In genomic region chr6:150142657-150143501, GRCh38 we compare ENCODE assay signal across 8 cellular contexts. TPM values are rescaled to one million over a fixed set of nuclear protein-coding genes. Genes with fewer than 3 reads are reported as not detected.
DNase-seq lines count a peak whose midpoint lies in the region; ATAC-seq and TF ChIP-seq lines count a peak whose summit lies in the region.

Gene PPP1R14C, plus strand, starts transcription at chr6:150143044. Its CDS starts 149 bp downstream, at chr6:150143193.

- H3K27me3 ChIP-seq in IMR-90 (ENCODE audit: control insufficient read depth, insufficient read depth, low read length) (peaks cover 48% of the 10 kb centered on the region), WERI-Rb-1 (ENCODE audit: insufficient read depth, low read depth, severe bottlenecking) (peaks cover 59% of the 10 kb centered on the region), esophagus muscularis mucosa (peaks cover 0 to 81% (median 26%) of the 10 kb centered on the region in 4 donors)

- H4K8ac ChIP-seq in IMR-90 (ENCODE audit: low read depth in 2 of 2, low read length in 2 of 2), result no peak within 1 kb of the TSS

- no peak within 1 kb of the TSS for H2BK20ac ChIP-seq in IMR-90 (ENCODE audit: low read depth, low read length)

- H3K9ac ChIP-seq in IMR-90 (ENCODE audit: low read depth, low read length), result no peak within 1 kb of the TSS

- H3K4me1 Mint-ChIP-seq in CD14-positive monocyte (peaks cover 43% of the 10 kb centered on the region), natural killer cell (peaks cover 0 to 1% of the 10 kb centered on the region in 2 donors)

- intact Hi-C loops in CD14-positive monocyte (cut with micrococcal nuclease) (no loop called here), IMR-90 (cut with micrococcal nuclease) (no loop called here), esophagus muscularis mucosa (cut with DNase I) (no loop called here), natural killer cell (cut with micrococcal nuclease) (no loop called here)

- no TSS peak for BruUV-seq in IMR-90 (replicated peaks; lab: Mats Ljungman, UMichigan)

- 1% methylated on average over 39 of the region's 103 CpGs; no CpG with 5 or more reads in 1 of the 2 experiments for WGBS in IMR-90 (ENCODE audit: extremely low coverage in 2 of 2, insufficient read length in 1 of 2), 2 experiments
- WGBS in esophagus muscularis mucosa, result 1% methylated on average over 23 of the region's 103 CpGs
- WGBS in urinary bladder, result under 1% methylated on average over 103 of the region's 103 CpGs

- no peaks in the 10 kb centered on the region for H3K36me3 ChIP-seq in IMR-90 (ENCODE audit: control insufficient read depth, insufficient read depth, low read length)
- no peaks in the 10 kb centered on the region for H3K36me3 ChIP-seq in WERI-Rb-1
- H3K36me3 ChIP-seq in esophagus muscularis mucosa, result no peaks in the 10 kb centered on the region
- H3K36me3 ChIP-seq in urinary bladder (ENCODE audit: insufficient read depth), result no peaks in the 10 kb centered on the region

- peaks cover 40 to 66% (median 49%) of the 10 kb centered on the region in 3 donors for H3K27me3 Mint-ChIP-seq in CD14-positive monocyte (ENCODE audit: low read depth in 3 of 3)
- peaks cover 60 to 85% of the 10 kb centered on the region in 2 donors for H3K27me3 Mint-ChIP-seq in natural killer cell (ENCODE audit: low read depth in 2 of 2)

- no peaks in the 10 kb centered on the region; the same call in 1 of the 2 replicates for H3K9me3 ChIP-seq in IMR-90 (ENCODE audit: control insufficient read depth, insufficient read depth, low read length)
- no peaks in the 10 kb centered on the region for H3K9me3 ChIP-seq in WERI-Rb-1 (ENCODE audit: severe bottlenecking)
- no peaks in the 10 kb centered on the region for H3K9me3 ChIP-seq in esophagus muscularis mucosa

- ATAC-seq in IMR-90 (ENCODE audit: low read depth) (peak; percentile 78), natural killer cell (peak in 2 of 3 donors; percentile 29 to 79), GM19395 (IDR thresholded peaks at IDR 0.05; ENCODE audit: unreplicated experiment) (no peak)

- H2BK5ac ChIP-seq in IMR-90 (ENCODE audit: low read depth, low read length, poor library complexity, severe bottlenecking), result no peak within 1 kb of the TSS

- peak within 1 kb of the TSS; percentile 74 to 89 for H3K4me3 Mint-ChIP-seq in CD14-positive monocyte
- H3K4me3 Mint-ChIP-seq in natural killer cell, result peak within 1 kb of the TSS; percentile 62

- H3K56ac ChIP-seq in IMR-90 (ENCODE audit: extremely low read depth, insufficient read depth, low read length), result no peak within 1 kb of the TSS; the same call in 1 of the 2 replicates

- TF ChIP-seq RAD21 in IMR-90 (IDR thresholded peaks at IDR 0.05; ENCODE audit: low read length), result no peak

- H4K91ac ChIP-seq in IMR-90 (ENCODE audit: insufficient read depth, low read depth, low read length), result no peak within 1 kb of the TSS

- no peak within 1 kb of the TSS for H3K4ac ChIP-seq in IMR-90 (ENCODE audit: low read depth, low read length)

- peak within 1 kb of the TSS; percentile 61 for H2AFZ ChIP-seq in IMR-90 (replicated peaks; ENCODE audit: low read length, poor library complexity)

- H3K4me1 ChIP-seq in IMR-90 (ENCODE audit: control insufficient read depth, insufficient read depth, low read length) (no peaks in the 10 kb centered on the region; the same call in 1 of the 2 replicates), esophagus muscularis mucosa (peaks cover 10 to 23% (median 21%) of the 10 kb centered on the region in 4 donors), urinary bladder (ENCODE audit: insufficient read depth) (peaks cover 6% of the 10 kb centered on the region)

- no peaks in the 10 kb centered on the region for H3K79me1 ChIP-seq in IMR-90 (ENCODE audit: low read depth in 1 of 2, low read length in 2 of 2)

- H4K5ac ChIP-seq in IMR-90 (ENCODE audit: low read depth, low read length), result no peak within 1 kb of the TSS

- no peak within 1 kb of the TSS for H2BK120ac ChIP-seq in IMR-90 (ENCODE audit: low read depth, low read length)

- TF ChIP-seq POLR2A in IMR-90 (IDR thresholded peaks at IDR 0.05; ENCODE audit: low read depth, low read length) (no peak), esophagus muscularis mucosa (IDR thresholded peaks at IDR 0.05; ENCODE audit: low read depth) (no peak)

- H3K4me3 ChIP-seq in IMR-90 (ENCODE audit: insufficient read depth, low read depth, low read length) (no peak within 1 kb of the TSS; the same call in 1 of the 2 replicates), WERI-Rb-1 (ENCODE audit: low read depth, low read length) (peak within 1 kb of the TSS; percentile 28), esophagus muscularis mucosa (peak within 1 kb of the TSS; percentile 48 to 58 (median 50)), urinary bladder (ENCODE audit: low read depth, low read length) (peak within 1 kb of the TSS; percentile 54)

- H3K9me1 ChIP-seq in IMR-90 (ENCODE audit: insufficient read depth, low read length), result no peaks in the 10 kb centered on the region

- TF ChIP-seq EP300 in esophagus muscularis mucosa (IDR thresholded peaks at IDR 0.05), result no peak

- H3K27ac ChIP-seq in IMR-90 (ENCODE audit: insufficient read depth, low read length) (no peak within 1 kb of the TSS), WERI-Rb-1 (no peak within 1 kb of the TSS), esophagus muscularis mucosa (replicated peaks in 1 of 4) (no peak within 1 kb of the TSS), urinary bladder (ENCODE audit: low read depth) (no peak within 1 kb of the TSS)

- in situ Hi-C loops in IMR-90 (cut with MboI; ENCODE audit: low sequenced_read_pairs), result no loop called here

- no peaks in the 10 kb centered on the region for H4K20me1 ChIP-seq in IMR-90 (ENCODE audit: insufficient read depth, low read length)

- CTCF ChIA-PET in IMR-90 (lab: Yijun Ruan, JAX), result no interaction called here

- POLR2A ChIA-PET in IMR-90 (lab: Charles Lee; ENCODE audit: unreplicated experiment), result no interaction called here

- H3K4me2 ChIP-seq in IMR-90 (ENCODE audit: low read depth, low read length), result peak within 1 kb of the TSS; percentile 22; the same call in 1 of the 2 replicates

- H3K27ac Mint-ChIP-seq in CD14-positive monocyte (peak within 1 kb of the TSS in 1 of 7 donors; percentile 21), natural killer cell (no peak within 1 kb of the TSS)

- H2AK9ac ChIP-seq in IMR-90 (replicated peaks; ENCODE audit: low read depth, low read length, poor library complexity), result no peak within 1 kb of the TSS

- H3K9me3 Mint-ChIP-seq in CD14-positive monocyte (peaks cover 7 to 19% (median 17%) of the 10 kb centered on the region in 7 donors), natural killer cell (no peaks in the 10 kb centered on the region)

- H3K14ac ChIP-seq in IMR-90 (replicated peaks; ENCODE audit: low read depth, low read length), result no peak within 1 kb of the TSS

- H3K36me3 Mint-ChIP-seq in CD14-positive monocyte, result peaks cover 0 to 6% of the 10 kb centered on the region in 2 donors
- H3K36me3 Mint-ChIP-seq in natural killer cell, result no peaks in the 10 kb centered on the region

- no peak within 1 kb of the TSS for H2AK5ac ChIP-seq in IMR-90 (ENCODE audit: low read depth, low read length)

- no peak for TF ChIP-seq CTCF in CD14-positive monocyte (IDR thresholded peaks at IDR 0.05)
- TF ChIP-seq CTCF in IMR-90 (conservative IDR thresholded peaks at IDR 0.05; ENCODE audit: low read depth, low read length), result no peak
- no peak for TF ChIP-seq CTCF in WERI-Rb-1 (IDR thresholded peaks at IDR 0.05; ENCODE audit: low read depth, low read length)
- no peak for TF ChIP-seq CTCF in esophagus muscularis mucosa (IDR thresholded peaks at IDR 0.05)
- TF ChIP-seq CTCF in natural killer cell (IDR thresholded peaks at IDR 0.05), result no peak

- H2BK15ac ChIP-seq in IMR-90 (ENCODE audit: low read depth, low read length), result no peak within 1 kb of the TSS

- H3K23ac ChIP-seq in IMR-90 (ENCODE audit: low read depth, low read length), result no peak within 1 kb of the TSS; the same call in 1 of the 2 replicates

- H3K18ac ChIP-seq in IMR-90 (ENCODE audit: low read depth, low read length), result no peak within 1 kb of the TSS

- dilution Hi-C loops in IMR-90 (cut with HindIII; ENCODE audit: low sequenced_read_pairs, unreplicated experiment), result no loop called here

- DNase-seq in CD14-positive monocyte (ENCODE audit: low spot score) (no peak), IMR-90 (no peak), WERI-Rb-1 (peak; percentile 41), esophagus muscularis mucosa (ENCODE audit: extremely low spot score) (no peak), natural killer cell (no peak), SIG-M5 treated with dmso at 0.1 percent for 504 hours (lab: John Stamatoyannopoulos, UW; ENCODE audit: unreplicated experiment) (no peak)

TF ChIP-seq in IMR-90, 13 proteins besides CTCF, POLR2A, EP300 and RAD21 (continues in another document):
- TF ChIP-seq ELK1 (IDR thresholded peaks at IDR 0.05; ENCODE audit: borderline replicate concordance, low read depth, low read length), result no peak
- TF ChIP-seq RFX5 (IDR thresholded peaks at IDR 0.05; ENCODE audit: low read depth, low read length), result no peak
- TF ChIP-seq RCOR1 (IDR thresholded peaks at IDR 0.05; ENCODE audit: insufficient replicate concordance, low read length), result no peak
- TF ChIP-seq CHD1 (IDR thresholded peaks at IDR 0.05; ENCODE audit: low read depth, low read length), result no peak
- TF ChIP-seq BHLHE40 (IDR thresholded peaks at IDR 0.05; ENCODE audit: low read depth, low read length), result no peak
- no peak for TF ChIP-seq CEBPB (IDR thresholded peaks at IDR 0.05; ENCODE audit: low read depth, low read length)
- no peak for TF ChIP-seq MXI1 (IDR thresholded peaks at IDR 0.05; ENCODE audit: borderline replicate concordance, low read depth, low read length)
- TF ChIP-seq FOS (IDR thresholded peaks at IDR 0.05; ENCODE audit: low read depth, low read length), result no peak

RNA-seq across cellular contexts. Expression of gene PPP1R14C, which starts in this region (rescaled TPM):
- polyA plus RNA-seq in CD14-positive monocyte (not detected), IMR-90 (2012; rRNA removed) (not detected in 2 replicates), urinary bladder (0.08 TPM)
- total RNA-seq in IMR-90 (2012; rRNA removed) (not detected in 2 replicates), esophagus muscularis mucosa (under 1 TPM in 2 of 4 donors, not detected in 2; 0.26 to 0.40 TPM), natural killer cell (not detected), urinary bladder (0.42 TPM)
- not detected in 2 replicates for polyA plus RNA-seq in IMR-90 (2012; cell fraction: cytosol; rRNA removed)
- not detected in 2 replicates for polyA plus RNA-seq in IMR-90 (2012; cell fraction: nucleus; rRNA removed; ENCODE audit: low replicate concordance)

Comparison
In these comparisons a context has a peak if more than half of its experiments do, and no peak if none do; other contexts are left out.
1. Peak in ATAC-seq and H3K4me2 ChIP-seq in IMR-90; RNA of the gene not detected or under 1 TPM.
2. Peak in ATAC-seq in natural killer cell; RNA of the gene not detected or under 1 TPM.